In genomic region chr6:30900863-30901417, GRCh38 we compare ENCODE assay signal across 37 cellular contexts. TPM values are rescaled to one million over a fixed set of nuclear protein-coding genes. Genes with fewer than 3 reads are reported as not detected.
"Had no signal": no experiment of that assay in that cellular context is flagged by ENCODE, and none has a peak within 500 bp of the region (broad histone marks: within the 10 kb centered on the region; RNA-seq: fewer than 3 reads in every experiment).

No MANE protein-coding gene starts in this region.

- H3K36me3 ChIP-seq: MG63 had no signal

- H3K27me3 ChIP-seq: adrenal gland, MG63, SJSA1 had no signal

- H3K9me3 Mint-ChIP-seq: activated B cell treated with CpG ODN at 0.5 μM for 24 hours; activated CD4-positive, alpha-beta memory T cell treated with anti-CD3 and anti-CD28 coated beads for 36 hours; activated CD4-positive, alpha-beta T cell treated with anti-CD3 and anti-CD28 coated beads, Interleukin-2, amount 10 ng/mL, durations not matched to agents 24 days and 14 days; activated naive CD4-positive, alpha-beta T cell treated with anti-CD3 and anti-CD28 coated beads, Interleukin-2, amount 50 U/mL, for 72 hours had no signal

- ATAC-seq: Panc1 had no signal

- DNase-seq: activated B cell treated with CpG ODN at 0.5 μM for 24 hours; activated CD4-positive, alpha-beta memory T cell treated with anti-CD3 and anti-CD28 coated beads for 36 hours; activated CD4-positive, alpha-beta T cell treated with anti-CD3 and anti-CD28 coated beads, Interleukin-2, amount 10 ng/mL, durations not matched to agents 24 days and 14 days; activated CD8-positive, alpha-beta memory T cell treated with anti-CD3 and anti-CD28 coated beads, Interleukin-2, amount 50 U/mL, for 4 hours; activated effector memory CD4-positive, alpha-beta T cell treated with anti-CD3 and anti-CD28 coated beads, Interleukin-2, amount 50 U/mL, for 16 hours; activated naive CD4-positive, alpha-beta T cell treated with Interleukin-2 at 50 U/mL for 16 hours; activated T-cell treated with anti-CD3 and anti-CD28 coated beads for 4 hours; activated T-cell treated with anti-CD3 and anti-CD28 coated beads, Interleukin-2, amount 50 U/mL, for 48 hours; adrenal gland; caudate nucleus; cerebellar nuclear complex; Kasumi-1; KG1; MG63; NCI-H1048; NCI-H1436 treated with DMSO at 0.1 percent for 48 hours; NCI-H187; NCI-H2029 treated with DMSO at 0.1 percent for 48 hours; NCI-H2171 treated with DMSO at 0.1 percent for 48 hours; NCI-H2227 treated with DMSO at 0.1 percent for 48 hours; NCI-H446; NCI-H510A treated with DMSO at 0.1 percent for 48 hours; NCI-H526 treated with DMSO at 0.1 percent for 48 hours; NCI-H82; SHP77 treated with DMSO at 0.1 percent for 48 hours; SW 1271; T-helper 1 cell; T-helper 2 cell; T-helper 9 cell had no signal

- H3K4me1 ChIP-seq: adrenal gland, SJSA1 had no signal

- H3K9me3 ChIP-seq: adrenal gland, MG63, SJSA1 had no signal

- H3K27ac Mint-ChIP-seq: activated B cell treated with CpG ODN at 0.5 μM for 24 hours; activated CD4-positive, alpha-beta memory T cell treated with anti-CD3 and anti-CD28 coated beads for 36 hours; activated CD4-positive, alpha-beta T cell treated with anti-CD3 and anti-CD28 coated beads, Interleukin-2, amount 10 ng/mL, durations not matched to agents 24 days and 14 days; activated naive CD4-positive, alpha-beta T cell treated with anti-CD3 and anti-CD28 coated beads, Interleukin-2, amount 50 U/mL, for 72 hours had no signal

- H3K27ac ChIP-seq: adrenal gland, SJSA1, VCaP had no signal

- H3K4me3 ChIP-seq: adrenal gland, MG63, SJSA1 had no signal

- H3K27me3 Mint-ChIP-seq: activated B cell treated with CpG ODN at 0.5 μM for 24 hours; activated CD4-positive, alpha-beta memory T cell treated with anti-CD3 and anti-CD28 coated beads for 36 hours; activated CD4-positive, alpha-beta T cell treated with anti-CD3 and anti-CD28 coated beads, Interleukin-2, amount 10 ng/mL, durations not matched to agents 24 days and 14 days had no signal

- H3K36me3 Mint-ChIP-seq: activated CD4-positive, alpha-beta memory T cell treated with anti-CD3 and anti-CD28 coated beads for 36 hours; activated naive CD4-positive, alpha-beta T cell treated with anti-CD3 and anti-CD28 coated beads, Interleukin-2, amount 50 U/mL, for 72 hours had no signal

- H3K4me3 Mint-ChIP-seq: activated B cell treated with CpG ODN at 0.5 μM for 24 hours; activated CD4-positive, alpha-beta memory T cell treated with anti-CD3 and anti-CD28 coated beads for 36 hours; activated CD4-positive, alpha-beta T cell treated with anti-CD3 and anti-CD28 coated beads, Interleukin-2, amount 10 ng/mL, durations not matched to agents 24 days and 14 days; brain had no signal

RNA-seq across cellular contexts. Expression of gene SFTA2, which starts 31.0 kb away (rescaled TPM):
- total RNA-seq: activated B cell treated with CpG ODN at 0.5 μM for 24 hours; activated CD4-positive, alpha-beta memory T cell treated with anti-CD3 and anti-CD28 coated beads for 36 hours; activated CD4-positive, alpha-beta T cell treated with anti-CD3 and anti-CD28 coated beads, Interleukin-2, amount 10 ng/mL, durations not matched to agents 24 days and 14 days; activated naive CD4-positive, alpha-beta T cell treated with anti-CD3 and anti-CD28 coated beads, Interleukin-2, amount 50 U/mL, for 72 hours; astrocyte; bronchial epithelial cell; SJSA1 had no signal

RNA-seq across cellular contexts. Expression of gene MUCL3, which starts 39.8 kb away (rescaled TPM):
- total RNA-seq: activated B cell treated with CpG ODN at 0.5 μM for 24 hours; activated CD4-positive, alpha-beta memory T cell treated with anti-CD3 and anti-CD28 coated beads for 36 hours; activated CD4-positive, alpha-beta T cell treated with anti-CD3 and anti-CD28 coated beads, Interleukin-2, amount 10 ng/mL, durations not matched to agents 24 days and 14 days; activated naive CD4-positive, alpha-beta T cell treated with anti-CD3 and anti-CD28 coated beads, Interleukin-2, amount 50 U/mL, for 72 hours; adrenal gland; astrocyte; RPMI7951; SJSA1 had no signal
